In the genomic region with DNA sequence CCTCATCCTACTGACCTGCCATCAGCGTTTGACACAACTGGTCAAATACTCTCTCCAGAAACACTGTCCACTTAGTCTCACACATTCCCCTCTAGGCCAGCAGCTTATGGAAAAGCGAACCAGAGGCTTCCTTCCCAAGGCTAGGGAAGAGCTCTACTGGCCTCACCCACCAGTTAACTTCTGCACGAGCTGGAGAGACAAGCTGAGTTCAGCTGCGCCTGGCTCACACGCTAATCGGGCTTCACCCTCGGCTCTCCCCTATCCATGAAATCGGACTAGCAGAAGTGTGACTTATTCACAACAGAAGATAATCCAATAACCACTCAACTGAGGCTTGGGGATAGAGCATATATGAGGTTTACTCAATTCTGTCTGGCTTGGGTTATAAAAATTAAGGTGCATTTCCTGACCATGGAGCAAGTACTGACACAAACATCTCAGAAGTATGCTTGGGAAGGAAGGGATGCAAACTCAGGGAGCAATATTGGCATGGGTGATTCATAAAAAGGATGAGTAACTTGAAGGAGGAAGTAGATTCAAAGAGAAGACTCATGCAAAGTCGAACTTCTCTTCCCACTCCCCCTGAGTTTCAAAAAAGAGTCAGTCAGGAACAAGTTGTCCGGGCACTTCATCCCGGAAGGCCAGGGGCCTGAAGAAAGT, we compare ENCODE assay signal across 10 cellular contexts.
DNase-seq lines count a peak whose midpoint lies in the region; ATAC-seq and TF ChIP-seq lines count a peak whose summit lies in the region.
"Had no signal": no experiment of that assay in that cellular context is flagged by ENCODE, and none has a peak within 500 bp of the region (broad histone marks: within the 10 kb centered on the region; RNA-seq: fewer than 3 reads in every experiment).

No MANE protein-coding gene starts in this region.

- peaks cover 1% of the 10 kb centered on the region for H3K9me3 Mint-ChIP-seq in endodermal cell
- H3K9me3 Mint-ChIP-seq: T-helper 2 cell treated with Interferon-gamma antibody and Interleukin-4, amounts not matched to agents 5 μg/mL and 100 μg/mL, for 36 hours had no signal

- peaks cover 7% of the 10 kb centered on the region for H3K36me3 Mint-ChIP-seq in endodermal cell (ENCODE audit: low read depth)

- H3K4me3 Mint-ChIP-seq in endodermal cell: no peak overlapping the region
- H3K4me3 Mint-ChIP-seq: T-helper 2 cell treated with Interferon-gamma antibody and Interleukin-4, amounts not matched to agents 5 μg/mL and 100 μg/mL, for 36 hours had no signal

- no peak overlapping the region for H3K27ac Mint-ChIP-seq in endodermal cell
- H3K27ac Mint-ChIP-seq: T-helper 2 cell treated with Interferon-gamma antibody and Interleukin-4, amounts not matched to agents 5 μg/mL and 100 μg/mL, for 36 hours had no signal

- TF ChIP-seq CTCF in endodermal cell (conservative IDR thresholded peaks at IDR 0.05) (no peak), psoas muscle (IDR thresholded peaks at IDR 0.05) (no peak)

- intact Hi-C loops in psoas muscle (cut with DNase I): no loop called here

- H3K27me3 ChIP-seq in endodermal cell (ENCODE audit: control insufficient read depth, insufficient read depth, low read length, poor library complexity, severe bottlenecking) (no peaks in the 10 kb centered on the region), psoas muscle (ENCODE audit: insufficient read depth in 3 of 3, low read length in 2 of 3) (no peaks in the 10 kb centered on the region)

- H3K4me1 Mint-ChIP-seq in endodermal cell: peaks cover 13% of the 10 kb centered on the region

- peaks cover 1% of the 10 kb centered on the region for H3K9me3 ChIP-seq in endodermal cell (ENCODE audit: control insufficient read depth, low read length)
- H3K9me3 ChIP-seq in psoas muscle: no peaks in the 10 kb centered on the region

- WGBS in endodermal cell (ENCODE audit: insufficient coverage in 1 of 2, insufficient read length in 1 of 2), 2 experiments: 81 to 91% methylated on average over 2 to 11 of the region's 11 CpGs
- 70 to 78% (median 70%) methylated on average over 11 of the region's 11 CpGs for WGBS in psoas muscle, 3 donors

- no peak overlapping the region for H3K4me3 ChIP-seq in endodermal cell (ENCODE audit: low read length)
- H3K4me3 ChIP-seq in psoas muscle: no peak overlapping the region

- ATAC-seq in psoas muscle: no peak

- no peaks in the 10 kb centered on the region for H3K27me3 Mint-ChIP-seq in endodermal cell (ENCODE audit: insufficient read depth)

- DNase-seq in GM04503 (ENCODE audit: low read depth): peak; percentile 85
- DNase-seq in OCI-M1 (lab: John Stamatoyannopoulos, UW): peak; percentile 2
- DNase-seq in endodermal cell: peak; percentile 12
- peak; percentile 74 for DNase-seq in non-pigmented ciliary epithelial cell (ENCODE audit: low read depth)
- DNase-seq in NCI-H1105 (lab: John Stamatoyannopoulos, UW): no peak
- DNase-seq in DMS53 treated with DMSO at 0.1 percent for 48 hours (lab: John Stamatoyannopoulos, UW; ENCODE audit: unreplicated experiment): no peak
- no peak for DNase-seq in NCI-H524 treated with DMSO at 0.1 percent for 48 hours (lab: John Stamatoyannopoulos, UW)
- DNase-seq in psoas muscle: no peak
- DNase-seq: NCI-H187 treated with DMSO at 0.1 percent for 48 hours had no signal

- H3K27ac ChIP-seq in endodermal cell (ENCODE audit: low read depth, low read length) (peak overlapping the region; percentile 66), psoas muscle (no peak overlapping the region)

- H3K4me1 ChIP-seq in endodermal cell (ENCODE audit: control insufficient read depth, insufficient read depth, low read length) (no peaks in the 10 kb centered on the region), psoas muscle (no peaks in the 10 kb centered on the region)

- no peak overlapping the region for H3K9ac ChIP-seq in endodermal cell (ENCODE audit: extremely low read depth, low read length, poor library complexity, severe bottlenecking)

- H3K36me3 ChIP-seq in endodermal cell (ENCODE audit: control insufficient read depth, insufficient read depth, low read length) (no peaks in the 10 kb centered on the region), psoas muscle (ENCODE audit: insufficient read depth in 1 of 2, low read depth in 1 of 2) (no peaks in the 10 kb centered on the region)

Comparison
In these comparisons a context has a peak if more than half of its experiments do, and no peak if none do; other contexts are left out.
1. DNase-seq: peak in GM04503 (single experiment), OCI-M1 (single experiment), endodermal cell (single experiment) and non-pigmented ciliary epithelial cell (single experiment); none in NCI-H1105 (single experiment), DMS53 treated with DMSO at 0.1 percent for 48 hours (single experiment), NCI-H524 treated with DMSO at 0.1 percent for 48 hours (single experiment) and psoas muscle (0 of 2).